Comparison of ENCODE assay signal across 12 cellular contexts in the genomic region with DNA sequence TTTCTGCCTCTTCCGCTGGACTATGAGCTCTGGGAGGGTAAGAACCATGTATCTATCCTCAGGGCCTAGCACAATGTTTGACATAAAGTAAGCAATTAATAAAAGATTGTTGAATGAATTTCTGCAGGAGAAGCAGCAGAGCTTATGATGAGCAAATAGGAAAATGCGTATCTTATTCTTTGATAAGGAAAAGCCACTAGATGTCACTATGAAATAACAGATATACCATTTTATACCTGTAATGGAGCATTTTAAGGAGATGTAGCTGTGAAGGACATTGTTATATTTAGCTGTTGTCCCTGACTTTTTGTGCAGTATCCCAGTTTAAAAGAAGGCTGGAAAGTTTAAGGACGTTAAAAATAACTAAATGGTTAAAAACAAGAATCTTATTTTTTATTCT.
DNase-seq lines count a peak whose midpoint lies in the region; ATAC-seq and TF ChIP-seq lines count a peak whose summit lies in the region.
"Had no signal": no experiment of that assay in that cellular context is flagged by ENCODE, and none has a peak within 500 bp of the region (broad histone marks: within the 10 kb centered on the region; RNA-seq: fewer than 3 reads in every experiment).

No MANE protein-coding gene starts in this region.

- H3K9me3 ChIP-seq in IMR-90 (ENCODE audit: control insufficient read depth, insufficient read depth, low read length) (no peaks in the 10 kb centered on the region), SK-N-SH (no peaks in the 10 kb centered on the region), left lung (no peaks in the 10 kb centered on the region)
- H3K9me3 ChIP-seq: gastrocnemius medialis had no signal

- no TSS peak for BruUV-seq in IMR-90 (replicated peaks; lab: Mats Ljungman, UMichigan)

- intact Hi-C loops in IMR-90 (cut with micrococcal nuclease) (loop anchor here (10.0 kb wide), 1 partner anchor 1039 kb away; no protein-coding TSS in a partner anchor), left lung (cut with DNase I) (no loop called here)

- ATAC-seq in IMR-90 (ENCODE audit: low read depth) (peak; percentile 57; the same call in 1 of the 2 replicates), left lung (peak; percentile 30), HG03439 (IDR thresholded peaks at IDR 0.05; ENCODE audit: unreplicated experiment) (no peak), GM19463 (IDR thresholded peaks at IDR 0.05; ENCODE audit: unreplicated experiment) (no peak)
- ATAC-seq in activated naive CD4-positive, alpha-beta T cell treated with anti-CD3 and anti-CD28 coated beads, Interleukin-2, amount 50 U/mL, for 72 hours = no peak
- ATAC-seq: gastrocnemius medialis, left cardiac atrium had no signal

- no peak for TF ChIP-seq POLR2A in IMR-90 (IDR thresholded peaks at IDR 0.05; ENCODE audit: low read depth, low read length)

- H3K9me1 ChIP-seq in IMR-90 (ENCODE audit: insufficient read depth, low read length) = no peaks in the 10 kb centered on the region

- POLR2A ChIA-PET in IMR-90 (lab: Charles Lee; ENCODE audit: unreplicated experiment) = no interaction called here
- POLR2A ChIA-PET in SK-N-SH (lab: Yijun Ruan, JAX) = interaction anchor here (0.5 kb wide), 1 partner anchor 749 kb away, joined by 4 read pairs; no protein-coding TSS in a partner anchor

- H3K4ac ChIP-seq in IMR-90 (ENCODE audit: low read depth, low read length) = no peak overlapping the region

- no peak overlapping the region for H2AK9ac ChIP-seq in IMR-90 (replicated peaks; ENCODE audit: low read depth, low read length, poor library complexity)

- no peaks in the 10 kb centered on the region for H3F3A ChIP-seq in SK-N-SH (replicated peaks; ENCODE audit: insufficient read depth)

- no peak overlapping the region for H2BK120ac ChIP-seq in IMR-90 (ENCODE audit: low read depth, low read length)

- in situ Hi-C loops in IMR-90 (cut with MboI; ENCODE audit: low sequenced_read_pairs) = loop anchor here (10.0 to 25.0 kb wide), 3 partner anchors 341 to 799 kb away; no protein-coding TSS in a partner anchor

- H3K79me2 ChIP-seq in SK-N-SH (ENCODE audit: insufficient read depth) = no peaks in the 10 kb centered on the region

- no peak overlapping the region for H4K8ac ChIP-seq in IMR-90 (ENCODE audit: low read depth in 2 of 2, low read length in 2 of 2)

- H3K9ac ChIP-seq in IMR-90 (ENCODE audit: low read depth, low read length) (no peak overlapping the region), SK-N-SH (no peak overlapping the region)

- no peaks in the 10 kb centered on the region for H3K79me1 ChIP-seq in IMR-90 (ENCODE audit: low read depth in 1 of 2, low read length in 2 of 2)

- H2BK20ac ChIP-seq in IMR-90 (ENCODE audit: low read depth, low read length) = no peak overlapping the region

- H2AK5ac ChIP-seq in IMR-90 (ENCODE audit: low read depth, low read length) = no peak overlapping the region

- H2BK5ac ChIP-seq in IMR-90 (ENCODE audit: low read depth, low read length, poor library complexity, severe bottlenecking) = no peak overlapping the region

- H2BK15ac ChIP-seq in IMR-90 (ENCODE audit: low read depth, low read length) = no peak overlapping the region

- H3K14ac ChIP-seq in IMR-90 (replicated peaks; ENCODE audit: low read depth, low read length) = no peak overlapping the region

- CTCF ChIA-PET in IMR-90 (lab: Yijun Ruan, JAX) = interaction anchor here (0.6 kb wide), 1 partner anchor 79 kb away, joined by 3 read pairs; no protein-coding TSS in a partner anchor
- CTCF ChIA-PET in SK-N-SH (lab: Yijun Ruan, JAX) = interaction anchor here (0.7 to 1.6 kb wide), 5 partner anchors 19 to 795 kb away, joined by 3 to 4 read pairs (median 4); no protein-coding TSS in a partner anchor

- no peak overlapping the region for H3K27ac Mint-ChIP-seq in activated naive CD4-positive, alpha-beta T cell treated with anti-CD3 and anti-CD28 coated beads, Interleukin-2, amount 50 U/mL, for 72 hours

- H3K4me1 ChIP-seq in IMR-90 (ENCODE audit: control insufficient read depth, insufficient read depth, low read length) = no peaks in the 10 kb centered on the region
- no peaks in the 10 kb centered on the region for H3K4me1 ChIP-seq in SK-N-SH (ENCODE audit: control insufficient read depth in 1 of 2, insufficient read depth in 2 of 2, low read depth in 1 of 2, low read length in 1 of 2)
- no peaks in the 10 kb centered on the region for H3K4me1 ChIP-seq in left lung
- H3K4me1 ChIP-seq: gastrocnemius medialis had no signal

- H2AFZ ChIP-seq in IMR-90 (replicated peaks; ENCODE audit: low read length, poor library complexity) (no peak overlapping the region), SK-N-SH (ENCODE audit: low read depth) (no peak overlapping the region)

- no peaks in the 10 kb centered on the region for H3K9me2 ChIP-seq in SK-N-SH

- no peak overlapping the region for H4K91ac ChIP-seq in IMR-90 (ENCODE audit: insufficient read depth, low read depth, low read length)

- dilution Hi-C loops in IMR-90 (cut with HindIII; ENCODE audit: low sequenced_read_pairs, unreplicated experiment) = no loop called here

- TF ChIP-seq CTCF in IMR-90 (conservative IDR thresholded peaks at IDR 0.05; ENCODE audit: low read depth, low read length) (0 out of 2 replicates have a peak, but pooled peaks have one; percentile 12), SK-N-SH (IDR thresholded peaks at IDR 0.05) (peak; percentile 51), left lung (IDR thresholded peaks at IDR 0.05) (no peak)

- H3K36me3 ChIP-seq in IMR-90 (ENCODE audit: control insufficient read depth, insufficient read depth, low read length) = no peaks in the 10 kb centered on the region
- H3K36me3 ChIP-seq in SK-N-SH (replicated peaks in 1 of 2; ENCODE audit: control insufficient read depth in 1 of 2, insufficient read depth in 2 of 2, low read length in 1 of 2) = no peaks in the 10 kb centered on the region
- H3K36me3 ChIP-seq in left lung = no peaks in the 10 kb centered on the region
- H3K36me3 ChIP-seq: gastrocnemius medialis had no signal

- H3K23ac ChIP-seq in IMR-90 (ENCODE audit: low read depth, low read length) = no peak overlapping the region

- TF ChIP-seq EP300 in SK-N-SH (IDR thresholded peaks at IDR 0.05; ENCODE audit: borderline replicate concordance in 1 of 2, low read depth in 1 of 2, low read length in 1 of 2) = no peak

- H3K27me3 ChIP-seq in IMR-90 (ENCODE audit: control insufficient read depth, insufficient read depth, low read length) (peaks cover 17% of the 10 kb centered on the region), SK-N-SH (ENCODE audit: insufficient read depth) (no peaks in the 10 kb centered on the region; the same call in 1 of the 2 replicates), left lung (peaks cover 0 to 15% of the 10 kb centered on the region in 2 donors)
- H3K27me3 ChIP-seq: gastrocnemius medialis had no signal

- peak; percentile 2 for DNase-seq in DMS53 treated with DMSO at 0.1 percent for 48 hours (lab: John Stamatoyannopoulos, UW; ENCODE audit: unreplicated experiment)
- DNase-seq in IMR-90 = no peak
- DNase-seq in SK-N-SH = no peak
- DNase-seq in left lung = no peak
- DNase-seq in HUDEP-2 (lab: John Stamatoyannopoulos, UW; ENCODE audit: unreplicated experiment in 76 of 76) = no peak
- DNase-seq in activated naive CD4-positive, alpha-beta T cell treated with anti-CD3 and anti-CD28 coated beads, Interleukin-2, amount 50 U/mL, for 72 hours (ENCODE audit: low spot score in 2 of 2) = no peak
- DNase-seq: activated CD4-positive, alpha-beta T cell treated with anti-CD3 and anti-CD28 coated beads, Interleukin-2, amount 50 U/mL, for 1 hour; DMS79; gastrocnemius medialis; left cardiac atrium had no signal

- H3K56ac ChIP-seq in IMR-90 (ENCODE audit: extremely low read depth, insufficient read depth, low read length) = no peak overlapping the region

- H3K27ac ChIP-seq in IMR-90 (ENCODE audit: insufficient read depth, low read length) = no peak overlapping the region
- H3K27ac ChIP-seq in SK-N-SH (ENCODE audit: low read depth in 2 of 2, low read length in 1 of 2) = no peak overlapping the region
- no peak overlapping the region for H3K27ac ChIP-seq in left lung
- H3K27ac ChIP-seq: gastrocnemius medialis had no signal

- TF ChIP-seq RAD21 in IMR-90 (IDR thresholded peaks at IDR 0.05; ENCODE audit: low read length) (no peak; the same call in 1 of the 2 replicates), SK-N-SH (IDR thresholded peaks at IDR 0.05; ENCODE audit: low read length) (peak; percentile 53)

- H4K5ac ChIP-seq in IMR-90 (ENCODE audit: low read depth, low read length) = no peak overlapping the region

- H3K9me3 Mint-ChIP-seq in activated naive CD4-positive, alpha-beta T cell treated with anti-CD3 and anti-CD28 coated beads, Interleukin-2, amount 50 U/mL, for 72 hours = no peaks in the 10 kb centered on the region

- H3K4me2 ChIP-seq in IMR-90 (ENCODE audit: low read depth, low read length) = no peak overlapping the region
- H3K4me2 ChIP-seq in SK-N-SH = no peak overlapping the region

- no peak overlapping the region for H3K18ac ChIP-seq in IMR-90 (ENCODE audit: low read depth, low read length)

- H3K36me3 Mint-ChIP-seq in activated naive CD4-positive, alpha-beta T cell treated with anti-CD3 and anti-CD28 coated beads, Interleukin-2, amount 50 U/mL, for 72 hours = no peaks in the 10 kb centered on the region

- H4K20me1 ChIP-seq in IMR-90 (ENCODE audit: insufficient read depth, low read length) (no peaks in the 10 kb centered on the region), SK-N-SH (ENCODE audit: insufficient read depth) (no peaks in the 10 kb centered on the region)

- H3K4me3 ChIP-seq in IMR-90 (ENCODE audit: insufficient read depth, low read depth, low read length) = no peak overlapping the region
- no peak overlapping the region for H3K4me3 ChIP-seq in SK-N-SH (ENCODE audit: low read depth in 2 of 2, low read length in 1 of 2)
- H3K4me3 ChIP-seq in left lung = no peak overlapping the region
- H3K4me3 ChIP-seq: gastrocnemius medialis had no signal

- WGBS in IMR-90 (ENCODE audit: extremely low coverage in 2 of 2, insufficient read length in 1 of 2), 2 experiments = no CpG with 5 or more reads among the region's 3 CpGs
- 15% methylated on average over 3 of the region's 3 CpGs for WGBS in SK-N-SH (ENCODE audit: low lambda C conversion rate)

TF ChIP-seq in IMR-90, 13 proteins besides CTCF, POLR2A, EP300 and RAD21 (continues in another document):
- TF ChIP-seq MAFK (IDR thresholded peaks at IDR 0.05; ENCODE audit: low read depth, low read length) = no peak
- TF ChIP-seq NFE2L2 (IDR thresholded peaks at IDR 0.05; ENCODE audit: low read depth, low read length) = no peak
- no peak for TF ChIP-seq SMC3 (IDR thresholded peaks at IDR 0.05; ENCODE audit: low read depth, low read length)
- no peak for TF ChIP-seq CEBPB (IDR thresholded peaks at IDR 0.05; ENCODE audit: low read depth, low read length)
- no peak for TF ChIP-seq RCOR1 (IDR thresholded peaks at IDR 0.05; ENCODE audit: insufficient replicate concordance, low read length)

TF ChIP-seq in SK-N-SH, 30 proteins besides CTCF, POLR2A, EP300 and RAD21 (continues in another document):
- TF ChIP-seq MEF2A (IDR thresholded peaks at IDR 0.05; ENCODE audit: borderline replicate concordance, low read depth) (no peak), SMC3 (IDR thresholded peaks at IDR 0.05; ENCODE audit: low read depth, low read length) (0 out of 2 replicates have a peak, but pooled peaks have one; percentile 18)

Comparison
In these comparisons a context has a peak if more than half of its experiments do, and no peak if none do; other contexts are left out.
1. ATAC-seq: peak in IMR-90 (single experiment) and left lung (single experiment); none in HG03439 (single experiment), GM19463 (single experiment) and activated naive CD4-positive, alpha-beta T cell treated with anti-CD3 and anti-CD28 coated beads, Interleukin-2, amount 50 U/mL, for 72 hours (0 of 2).
2. CTCF ChIP-seq: peak in IMR-90 (single experiment) and SK-N-SH (single experiment); none in left lung (0 of 2).